In genomic region chr11:36478700-36479329, GRCh38 we compare ENCODE assay signal across 8 cellular contexts. TPM values are rescaled to one million over a fixed set of nuclear protein-coding genes. Genes with fewer than 3 reads are reported as not detected.
A peak's percentile ranks its signal among the peaks of the same experiment; 100 is the strongest.
DNase-seq lines count a peak whose midpoint lies in the region; ATAC-seq and TF ChIP-seq lines count a peak whose summit lies in the region.

No MANE protein-coding gene starts in this region.

- no peak for DNase-seq in natural killer cell
- no peak for DNase-seq in natural killer cell treated with Interleukin-12 subunit alpha and Interleukin-12 subunit beta and Interleukin-15 and Interleukin-18, amount 100 ng/mL, for 72 hours (ENCODE audit: low spot score)
- DNase-seq in NB4 (ENCODE audit: low read depth): peak; percentile 59
- DNase-seq in T1000 (lab: John Stamatoyannopoulos, UW): peak; percentile 43
- DNase-seq in fibroblast of lung (ENCODE audit: low read depth in 2 of 2): peak; percentile 43 to 75
- DNase-seq in activated T-helper 2 cell treated with anti-CD3 and anti-CD28 coated beads, Interferon-gamma antibody, Interleukin-2, Interleukin-4, amounts not matched to agents 10 μg/mL and 5 μg/mL and 100 μg/mL, durations not matched to agents 14 hours and 24 hours and 36 hours (ENCODE audit: low spot score): no peak
- no peak for DNase-seq in NCI-H1048 (lab: John Stamatoyannopoulos, UW)

- H3K27me3 ChIP-seq in fibroblast of lung (ENCODE audit: control insufficient read depth, insufficient read depth, low read length) (no peaks in the 10 kb centered on the region), neutrophil (no peaks in the 10 kb centered on the region)

- no peak overlapping the region for H3K27ac ChIP-seq in fibroblast of lung (ENCODE audit: insufficient read depth, low read length)
- no peak overlapping the region for H3K27ac ChIP-seq in neutrophil

- peaks cover 8 to 14% of the 10 kb centered on the region in 2 donors for H3K4me1 Mint-ChIP-seq in natural killer cell
- H3K4me1 Mint-ChIP-seq in natural killer cell treated with Interleukin-12 subunit alpha and Interleukin-12 subunit beta and Interleukin-15 and Interleukin-18, amount 100 ng/mL, for 72 hours (ENCODE audit: low read depth in 2 of 2): peaks cover 18 to 40% of the 10 kb centered on the region in 2 donors
- peaks cover 9% of the 10 kb centered on the region for H3K4me1 Mint-ChIP-seq in activated T-helper 2 cell treated with anti-CD3 and anti-CD28 coated beads, Interferon-gamma antibody, Interleukin-2, Interleukin-4, amounts not matched to agents 10 μg/mL and 5 μg/mL and 100 μg/mL, durations not matched to agents 14 hours and 24 hours and 36 hours (ENCODE audit: low read depth)

- no peaks in the 10 kb centered on the region for H3K36me3 Mint-ChIP-seq in natural killer cell
- H3K36me3 Mint-ChIP-seq in natural killer cell treated with Interleukin-12 subunit alpha and Interleukin-12 subunit beta and Interleukin-15 and Interleukin-18, amount 100 ng/mL, for 72 hours: no peaks in the 10 kb centered on the region
- peaks cover 6% of the 10 kb centered on the region for H3K36me3 Mint-ChIP-seq in activated T-helper 2 cell treated with anti-CD3 and anti-CD28 coated beads, Interferon-gamma antibody, Interleukin-2, Interleukin-4, amounts not matched to agents 10 μg/mL and 5 μg/mL and 100 μg/mL, durations not matched to agents 14 hours and 24 hours and 36 hours (ENCODE audit: low read depth)

- intact Hi-C loops in natural killer cell (cut with micrococcal nuclease): loop anchor here (1.0 to 5.0 kb wide), 4 partner anchors 126 to 862 kb away; partner anchors contain the start of gene FJX1
- intact Hi-C loops in activated T-helper 2 cell treated with anti-CD3 and anti-CD28 coated beads, Interferon-gamma antibody, Interleukin-2, Interleukin-4, amounts not matched to agents 10 μg/mL and 5 μg/mL and 100 μg/mL, durations not matched to agents 14 hours and 24 hours and 36 hours (cut with micrococcal nuclease): loop anchor here (1.0 to 2.0 kb wide), 4 partner anchors 58 to 187 kb away; no protein-coding TSS in a partner anchor

- peak; percentile 57 to 65 (median 59) for ATAC-seq in natural killer cell
- ATAC-seq in natural killer cell treated with Interleukin-12 subunit alpha and Interleukin-12 subunit beta and Interleukin-15 and Interleukin-18, amount 100 ng/mL, for 72 hours: no peak

- no peak overlapping the region for H3K9ac ChIP-seq in fibroblast of lung (ENCODE audit: insufficient read depth, low read length)

- H3K36me3 ChIP-seq in fibroblast of lung (ENCODE audit: control insufficient read depth, insufficient read depth, low read length): no peaks in the 10 kb centered on the region
- H3K36me3 ChIP-seq in neutrophil: peaks cover 3% of the 10 kb centered on the region

- no peak for TF ChIP-seq POLR2A in NB4 (IDR thresholded peaks at IDR 0.05; ENCODE audit: extremely low read depth, insufficient read length)

- H3K4me3 Mint-ChIP-seq in natural killer cell: no peak overlapping the region
- no peak overlapping the region for H3K4me3 Mint-ChIP-seq in natural killer cell treated with Interleukin-12 subunit alpha and Interleukin-12 subunit beta and Interleukin-15 and Interleukin-18, amount 100 ng/mL, for 72 hours
- no peak overlapping the region for H3K4me3 Mint-ChIP-seq in activated T-helper 2 cell treated with anti-CD3 and anti-CD28 coated beads, Interferon-gamma antibody, Interleukin-2, Interleukin-4, amounts not matched to agents 10 μg/mL and 5 μg/mL and 100 μg/mL, durations not matched to agents 14 hours and 24 hours and 36 hours (ENCODE audit: low read depth)

- no peaks in the 10 kb centered on the region for H3K79me2 ChIP-seq in fibroblast of lung (ENCODE audit: control insufficient read depth, insufficient read depth, low read length)

- no peak overlapping the region for H2AFZ ChIP-seq in fibroblast of lung (ENCODE audit: low read length)

- no peaks in the 10 kb centered on the region for H4K20me1 ChIP-seq in fibroblast of lung (ENCODE audit: control insufficient read depth, extremely low read depth, insufficient read depth, low read length)

- H3K9me3 ChIP-seq in fibroblast of lung (ENCODE audit: control insufficient read depth, insufficient read depth, low read depth, low read length) (no peaks in the 10 kb centered on the region), neutrophil (no peaks in the 10 kb centered on the region)

- no peaks in the 10 kb centered on the region for H3K27me3 Mint-ChIP-seq in natural killer cell (ENCODE audit: low read depth in 2 of 2)
- no peaks in the 10 kb centered on the region for H3K27me3 Mint-ChIP-seq in natural killer cell treated with Interleukin-12 subunit alpha and Interleukin-12 subunit beta and Interleukin-15 and Interleukin-18, amount 100 ng/mL, for 72 hours
- H3K27me3 Mint-ChIP-seq in activated T-helper 2 cell treated with anti-CD3 and anti-CD28 coated beads, Interferon-gamma antibody, Interleukin-2, Interleukin-4, amounts not matched to agents 10 μg/mL and 5 μg/mL and 100 μg/mL, durations not matched to agents 14 hours and 24 hours and 36 hours (ENCODE audit: low read depth): peaks cover 4% of the 10 kb centered on the region

- H3K4me1 ChIP-seq in fibroblast of lung (ENCODE audit: control insufficient read depth, extremely low read depth, insufficient read depth, low read length): no peaks in the 10 kb centered on the region
- H3K4me1 ChIP-seq in neutrophil (ENCODE audit: control insufficient read depth in 1 of 2, insufficient read depth in 1 of 2, low read depth in 1 of 2, low read length in 1 of 2): no peaks in the 10 kb centered on the region

- peak; percentile 58 for TF ChIP-seq CTCF in natural killer cell (IDR thresholded peaks at IDR 0.05)
- peak; percentile 54 for TF ChIP-seq CTCF in NB4 (IDR thresholded peaks at IDR 0.05; ENCODE audit: low read depth, low read length)
- peak; percentile 66 to 79 for TF ChIP-seq CTCF in fibroblast of lung (conservative IDR thresholded peaks at IDR 0.05 in 1 of 2, IDR thresholded peaks at IDR 0.05 in 1 of 2; ENCODE audit: low read depth in 1 of 2, low read length in 2 of 2)
- peak; percentile 47 for TF ChIP-seq CTCF in neutrophil (IDR thresholded peaks at IDR 0.05)

- H3K9me3 Mint-ChIP-seq in natural killer cell: no peaks in the 10 kb centered on the region
- no peaks in the 10 kb centered on the region for H3K9me3 Mint-ChIP-seq in natural killer cell treated with Interleukin-12 subunit alpha and Interleukin-12 subunit beta and Interleukin-15 and Interleukin-18, amount 100 ng/mL, for 72 hours
- H3K9me3 Mint-ChIP-seq in activated T-helper 2 cell treated with anti-CD3 and anti-CD28 coated beads, Interferon-gamma antibody, Interleukin-2, Interleukin-4, amounts not matched to agents 10 μg/mL and 5 μg/mL and 100 μg/mL, durations not matched to agents 14 hours and 24 hours and 36 hours: no peaks in the 10 kb centered on the region

- H3K4me2 ChIP-seq in fibroblast of lung (ENCODE audit: extremely low read depth, insufficient read depth, low read length): no peak overlapping the region

- H3K27ac Mint-ChIP-seq in natural killer cell: peak overlapping the region in 1 of 2 donors; percentile 63
- H3K27ac Mint-ChIP-seq in natural killer cell treated with Interleukin-12 subunit alpha and Interleukin-12 subunit beta and Interleukin-15 and Interleukin-18, amount 100 ng/mL, for 72 hours: no peak overlapping the region
- H3K27ac Mint-ChIP-seq in activated T-helper 2 cell treated with anti-CD3 and anti-CD28 coated beads, Interferon-gamma antibody, Interleukin-2, Interleukin-4, amounts not matched to agents 10 μg/mL and 5 μg/mL and 100 μg/mL, durations not matched to agents 14 hours and 24 hours and 36 hours: no peak overlapping the region

- H3K4me3 ChIP-seq in NB4 (ENCODE audit: low read depth, low read length) (no peak overlapping the region), fibroblast of lung (replicated peaks in 1 of 4; ENCODE audit: control extremely low read depth in 1 of 4, insufficient read depth in 1 of 4, low read depth in 3 of 4, low read length in 4 of 4) (no peak overlapping the region), neutrophil (ENCODE audit: low read depth in 1 of 2, low read length in 1 of 2) (no peak overlapping the region)

RNA-seq across cellular contexts. Expression of gene TRAF6, which starts 31.3 kb away (rescaled TPM):
- total RNA-seq in natural killer cell (10 to 100 TPM; 37.9 to 43.3 (median 40.2) TPM), fibroblast of lung (5.6 and 6.6 TPM in 2 replicates)
- 10 to 100 TPM; 15.3 to 25.3 TPM for total RNA-seq in natural killer cell treated with Interleukin-12 subunit alpha and Interleukin-12 subunit beta and Interleukin-15 and Interleukin-18, amount 100 ng/mL, for 72 hours
- polyA plus RNA-seq in fibroblast of lung: 7.5 and 9.0 TPM in 2 replicates
- polyA plus RNA-seq in fibroblast of lung (2012): 4.7 and 5.0 TPM in 2 replicates
- 6.4 and 15.6 TPM in 2 replicates for polyA minus RNA-seq in fibroblast of lung (ENCODE audit: low replicate concordance)
- total RNA-seq in activated T-helper 2 cell treated with anti-CD3 and anti-CD28 coated beads, Interferon-gamma antibody, Interleukin-2, Interleukin-4, amounts not matched to agents 10 μg/mL and 5 μg/mL and 100 μg/mL, durations not matched to agents 14 hours and 24 hours and 36 hours: 9.0 and 10.2 TPM in 2 replicates

Comparison
In these comparisons a context has a peak if more than half of its experiments do, and no peak if none do; other contexts are left out.
1. ATAC-seq: peak in natural killer cell (3 of 3); none in natural killer cell treated with Interleukin-12 subunit alpha and Interleukin-12 subunit beta and Interleukin-15 and Interleukin-18, amount 100 ng/mL, for 72 hours (0 of 2).
2. DNase-seq: peak in NB4 (single experiment), T1000 (single experiment) and fibroblast of lung (2 of 2); none in natural killer cell (single experiment), natural killer cell treated with Interleukin-12 subunit alpha and Interleukin-12 subunit beta and Interleukin-15 and Interleukin-18, amount 100 ng/mL, for 72 hours (single experiment), activated T-helper 2 cell treated with anti-CD3 and anti-CD28 coated beads, Interferon-gamma antibody, Interleukin-2, Interleukin-4, amounts not matched to agents 10 μg/mL and 5 μg/mL and 100 μg/mL, durations not matched to agents 14 hours and 24 hours and 36 hours (single experiment) and NCI-H1048 (single experiment).
3. Peak in every context shown above with its lines, with median percentiles within 50 percentile points of each other: CTCF ChIP-seq.